ENCODE assay signal across 30 cellular contexts in the genomic region with DNA sequence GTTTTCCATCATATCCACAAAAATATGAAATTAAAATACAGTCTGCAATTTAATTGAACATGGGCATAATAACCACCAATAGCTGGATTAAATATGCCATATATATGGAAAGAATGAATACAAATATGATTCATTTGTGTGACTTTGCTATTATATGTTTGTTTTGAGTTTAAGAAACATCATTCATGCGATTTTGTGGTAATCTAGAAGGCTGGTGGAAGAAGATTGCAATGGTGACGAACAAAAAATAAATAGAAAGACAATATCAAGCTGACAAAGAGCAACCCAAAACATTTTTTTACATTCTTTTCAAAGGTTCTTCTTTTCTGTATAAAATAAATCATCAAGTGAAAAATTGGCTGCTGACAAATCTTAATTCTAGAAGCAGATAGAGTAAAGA.
"Had no signal": no experiment of that assay in that cellular context is flagged by ENCODE, and none has a peak within 500 bp of the region (broad histone marks: within the 10 kb centered on the region; RNA-seq: fewer than 3 reads in every experiment).

No MANE protein-coding gene starts in this region.

- H3K4me1 ChIP-seq: adrenal gland, body of pancreas, breast epithelium had no signal

- H3K36me3 ChIP-seq: adrenal gland, brain microvascular endothelial cell, breast epithelium, WERI-Rb-1 had no signal

- DNase-seq: activated CD4-positive, alpha-beta memory T cell treated with anti-CD3 and anti-CD28 coated beads, Interleukin-2, amount 10 ng/mL, durations not matched to agents 7 days and 5 days; activated CD4-positive, alpha-beta T cell treated with anti-CD3 and anti-CD28 coated beads for 1 hour; activated CD4-positive, alpha-beta T cell treated with anti-CD3 and anti-CD28 coated beads for 36 hours; activated CD4-positive, alpha-beta T cell treated with anti-CD3 and anti-CD28 coated beads for 48 hours; activated CD4-positive, alpha-beta T cell treated with anti-CD3 and anti-CD28 coated beads, Interleukin-2, amount 10 ng/mL, durations not matched to agents 7 days and 5 days; activated CD4-positive, alpha-beta T cell treated with anti-CD3 and anti-CD28 coated beads, Interleukin-2, amount 50 U/mL, for 48 hours; activated CD4-positive, CD25-positive, alpha-beta regulatory T cell; activated CD8-positive, alpha-beta memory T cell treated with anti-CD3 and anti-CD28 coated beads for 24 hours; activated CD8-positive, alpha-beta memory T cell treated with anti-CD3 and anti-CD28 coated beads, Interleukin-2, amount 10 ng/mL, durations not matched to agents 7 days and 5 days; activated CD8-positive, alpha-beta memory T cell treated with anti-CD3 and anti-CD28 coated beads, Interleukin-2, amount 50 U/mL, for 48 hours; activated CD8-positive, alpha-beta T cell treated with anti-CD3 and anti-CD28 coated beads, Interleukin-2, amount 10 ng/mL, durations not matched to agents 7 days and 5 days; activated effector memory CD4-positive, alpha-beta T cell treated with Interleukin-2 at 50 U/mL for 16 hours; activated gamma-delta T cell; activated naive CD4-positive, alpha-beta T cell treated with anti-CD3 and anti-CD28 coated beads, Interleukin-2, amount 10 ng/mL, durations not matched to agents 7 days and 5 days; activated naive CD4-positive, alpha-beta T cell treated with Interleukin-2 at 50 U/mL for 16 hours; activated naive CD8-positive, alpha-beta T cell treated with anti-CD3 and anti-CD28 coated beads, Interleukin-2, amount 10 ng/mL, durations not matched to agents 7 days and 5 days; activated naive CD8-positive, alpha-beta T cell treated with anti-CD3 and anti-CD28 coated beads, Interleukin-2, amount 50 U/mL, for 24 hours; activated T-cell treated with anti-CD3 and anti-CD28 coated beads, Interleukin-2, amount 50 U/mL, for 24 hours; activated T-cell treated with anti-CD3 and anti-CD28 coated beads, Interleukin-2, amount 50 U/mL, for 48 hours; adrenal gland; amniotic stem cell; aorta; body of pancreas; brain microvascular endothelial cell; central memory CD4-positive, alpha-beta T cell; T-helper 1 cell; T-helper 2 cell; T-helper 9 cell; WERI-Rb-1 had no signal

- H3K4me3 ChIP-seq: adrenal gland, body of pancreas, breast epithelium had no signal

- H3K9me3 ChIP-seq: adrenal gland, body of pancreas had no signal

- H3K27ac ChIP-seq: adrenal gland, body of pancreas, brain microvascular endothelial cell, breast epithelium, WERI-Rb-1 had no signal

- H3K27me3 ChIP-seq: adrenal gland, body of pancreas, brain microvascular endothelial cell, breast epithelium had no signal
